17 cellular contexts compared by ENCODE assay signal in genomic region chr7:85292908-85293576, GRCh38.
DNase-seq lines count a peak whose midpoint lies in the region; ATAC-seq and FAIRE-seq lines count a peak whose summit lies in the region.
"Had no signal": no experiment of that assay in that cellular context is flagged by ENCODE, and none has a peak within 500 bp of the region (broad histone marks: within the 10 kb centered on the region; RNA-seq: fewer than 3 reads in every experiment).

No MANE protein-coding gene starts in this region.

- H3K9me3 Mint-ChIP-seq in stimulated activated naive B cell treated with anti-CD40 and anti-IgM and Interleukin-4, amounts not matched to agents 10 μg/mL and 1 μg/mL and 100 μg/mL, for 72 hours = peaks cover 2 to 4% of the 10 kb centered on the region in 2 donors

- no peaks in the 10 kb centered on the region for H3K27me3 Mint-ChIP-seq in stimulated activated naive B cell treated with anti-CD40 and anti-IgM and Interleukin-4, amounts not matched to agents 10 μg/mL and 1 μg/mL and 100 μg/mL, for 72 hours

- DNase-seq in NCI-H748 (lab: John Stamatoyannopoulos, UW; ENCODE audit: unreplicated experiment) = peak; percentile 53
- no peak for DNase-seq in NCI-H748 treated with DMSO at 0.1 percent for 48 hours (lab: John Stamatoyannopoulos, UW)
- DNase-seq in stimulated activated naive B cell treated with anti-CD40 and anti-IgM and Interleukin-4, amounts not matched to agents 10 μg/mL and 1 μg/mL and 100 μg/mL, for 72 hours = no peak
- DNase-seq in left colon = no peak
- DNase-seq in HTR-8/SVneo (ENCODE audit: insufficient read length, low spot score) = no peak
- DNase-seq: activated CD4-positive, alpha-beta T cell treated with anti-CD3 and anti-CD28 coated beads, Interleukin-2, amount 50 U/mL, for 1 hour; effector CD8-positive, alpha-beta T cell; gastrocnemius medialis; NCI-H1105; NCI-H446 treated with DMSO at 0.1 percent for 48 hours; RPMI8226; T-helper 2 cell; thyroid gland had no signal

- H3K4me3 Mint-ChIP-seq in stimulated activated naive B cell treated with anti-CD40 and anti-IgM and Interleukin-4, amounts not matched to agents 10 μg/mL and 1 μg/mL and 100 μg/mL, for 72 hours = peak overlapping the region; percentile 29 to 56

- H3K36me3 Mint-ChIP-seq in stimulated activated naive B cell treated with anti-CD40 and anti-IgM and Interleukin-4, amounts not matched to agents 10 μg/mL and 1 μg/mL and 100 μg/mL, for 72 hours = no peaks in the 10 kb centered on the region

- peak overlapping the region; percentile 62 for H3K27ac Mint-ChIP-seq in stimulated activated naive B cell treated with anti-CD40 and anti-IgM and Interleukin-4, amounts not matched to agents 10 μg/mL and 1 μg/mL and 100 μg/mL, for 72 hours

- intact Hi-C loops in left colon (cut with DNase I, micrococcal nuclease) = no loop called here

- peak; percentile 61 for ATAC-seq in HG02759 (IDR thresholded peaks at IDR 0.05; ENCODE audit: unreplicated experiment)
- ATAC-seq in HG03469 (IDR thresholded peaks at IDR 0.05; ENCODE audit: unreplicated experiment) = peak; percentile 34
- peak; percentile 50 to 56 for ATAC-seq in stimulated activated naive B cell treated with anti-CD40 and anti-IgM and Interleukin-4, amounts not matched to agents 10 μg/mL and 1 μg/mL and 100 μg/mL, for 72 hours (replicated peaks)
- ATAC-seq in HG02852 (IDR thresholded peaks at IDR 0.05; ENCODE audit: unreplicated experiment) = no peak
- ATAC-seq in left colon = no peak
- ATAC-seq: gastrocnemius medialis, HepG2 had no signal

- FAIRE-seq in HTR-8/SVneo (lab: Jason Lieb, UNC) = no peak
- FAIRE-seq: HepG2 had no signal

- peaks cover 31 to 58% of the 10 kb centered on the region in 2 donors for H3K4me1 Mint-ChIP-seq in stimulated activated naive B cell treated with anti-CD40 and anti-IgM and Interleukin-4, amounts not matched to agents 10 μg/mL and 1 μg/mL and 100 μg/mL, for 72 hours

Comparison
In these comparisons a context has a peak if more than half of its experiments do, and no peak if none do; other contexts are left out.
1. ATAC-seq: peak in HG02759 (single experiment), HG03469 (single experiment) and stimulated activated naive B cell treated with anti-CD40 and anti-IgM and Interleukin-4, amounts not matched to agents 10 μg/mL and 1 μg/mL and 100 μg/mL, for 72 hours (2 of 2); none in HG02852 (single experiment) and left colon (single experiment).